8 cellular contexts compared by ENCODE assay signal in the genomic region with DNA sequence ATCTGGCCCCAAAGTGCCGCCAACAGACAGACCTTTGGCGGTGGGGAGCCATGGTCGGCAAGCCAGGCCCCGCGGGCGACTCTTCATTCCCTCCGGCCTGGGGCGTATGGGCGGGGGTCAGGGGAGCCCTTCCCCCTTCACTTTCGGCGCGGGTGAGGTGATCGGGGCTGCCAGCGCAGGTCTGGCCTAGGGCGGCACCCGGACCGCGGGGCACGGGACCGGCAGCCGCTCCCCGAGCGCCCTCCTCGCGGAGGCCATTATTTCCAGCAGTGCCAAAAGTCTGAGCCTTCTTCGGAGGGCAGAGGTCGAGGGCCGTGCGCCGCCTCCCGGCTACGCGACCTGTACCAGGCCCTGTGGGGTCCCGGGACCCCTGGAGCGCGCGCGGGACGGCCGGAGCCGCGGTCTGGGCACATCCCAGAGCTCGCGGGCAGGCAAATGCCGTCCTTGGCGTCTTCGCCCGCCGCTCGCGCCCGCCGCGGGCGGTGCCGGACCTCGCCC. TPM values are rescaled to one million over a fixed set of nuclear protein-coding genes. Genes with fewer than 3 reads are reported as not detected.
DNase-seq lines count a peak whose midpoint lies in the region; ATAC-seq and TF ChIP-seq lines count a peak whose summit lies in the region.

No MANE protein-coding gene starts in this region.

- intact Hi-C loops in left cardiac atrium (cut with DNase I): loop anchor here in 1 of 2 donors (5.0 to 10.0 kb wide), 2 partner anchors 82 to 200 kb away; no protein-coding TSS in a partner anchor

- peak overlapping the region; percentile 97 for H3K4me3 Mint-ChIP-seq in HFFc6

- H3K36me3 Mint-ChIP-seq in HFFc6 (ENCODE audit: low read depth): peaks cover 5% of the 10 kb centered on the region
- H3K36me3 Mint-ChIP-seq in activated naive CD4-positive, alpha-beta T cell treated with anti-CD3 and anti-CD28 coated beads, Interleukin-2, amount 50 U/mL, for 72 hours: peaks cover 0 to 5% of the 10 kb centered on the region in 2 donors

- 0 out of 2 replicates have a peak, but pooled peaks cover 2% of the 10 kb centered on the region for H3K27me3 Mint-ChIP-seq in HFFc6 (ENCODE audit: insufficient read depth)

- peak overlapping the region; percentile 95 for H3K27ac Mint-ChIP-seq in HFFc6
- peak overlapping the region; percentile 90 for H3K27ac Mint-ChIP-seq in activated naive CD4-positive, alpha-beta T cell treated with anti-CD3 and anti-CD28 coated beads, Interleukin-2, amount 50 U/mL, for 72 hours

- TF ChIP-seq CTCF in HFFc6 (IDR thresholded peaks at IDR 0.05) (no peak), retinal pigment epithelial cell (conservative IDR thresholded peaks at IDR 0.05; ENCODE audit: low read depth, low read length) (no peak)

- no peaks in the 10 kb centered on the region for H3K9me3 Mint-ChIP-seq in HFFc6
- no peaks in the 10 kb centered on the region for H3K9me3 Mint-ChIP-seq in activated naive CD4-positive, alpha-beta T cell treated with anti-CD3 and anti-CD28 coated beads, Interleukin-2, amount 50 U/mL, for 72 hours

- H3K4me1 Mint-ChIP-seq in HFFc6 (ENCODE audit: low read depth): peaks cover 6% of the 10 kb centered on the region

- DNase-seq in NCI-H524 (lab: John Stamatoyannopoulos, UW) (peak; percentile 17 to 59), NCI-H524 treated with DMSO at 0.1 percent for 48 hours (lab: John Stamatoyannopoulos, UW) (no peak), HFFc6 (no peak), NCI-H146 treated with DMSO at 0.1 percent for 48 hours (lab: John Stamatoyannopoulos, UW; ENCODE audit: unreplicated experiment) (peak; percentile 31), left cardiac atrium (no peak), retinal pigment epithelial cell (ENCODE audit: low read depth) (no peak), NCI-H2196 (lab: John Stamatoyannopoulos, UW; ENCODE audit: unreplicated experiment) (no peak)
- peak; percentile 24 to 56 for DNase-seq in activated naive CD4-positive, alpha-beta T cell treated with anti-CD3 and anti-CD28 coated beads, Interleukin-2, amount 50 U/mL, for 72 hours (ENCODE audit: low spot score in 2 of 2)

- peak overlapping the region; percentile 79 for H3K4me3 ChIP-seq in retinal pigment epithelial cell (ENCODE audit: low read length)

- ATAC-seq in activated naive CD4-positive, alpha-beta T cell treated with anti-CD3 and anti-CD28 coated beads, Interleukin-2, amount 50 U/mL, for 72 hours: peak; percentile 14 to 26
- ATAC-seq in left cardiac atrium: peak; percentile 32 to 41

RNA-seq across cellular contexts. Expression of gene KDM6A, which starts 0.6 kb away (rescaled TPM):
- total RNA-seq in HFFc6 (2021; fragmentation: NEBNext Ultra II Directional; extraction: Animal tissue kit (Norgen Biotek cat#: 25700)): 10 to 100 TPM in 2 of 6 experiments, 1 to 10 TPM in 4; 6.4 to 14.3 (median 9.0) TPM
- 10 to 100 TPM; 20.1 to 24.8 TPM for total RNA-seq in activated naive CD4-positive, alpha-beta T cell treated with anti-CD3 and anti-CD28 coated beads, Interleukin-2, amount 50 U/mL, for 72 hours
- total RNA-seq in left cardiac atrium: 10 to 100 TPM in 1 of 2 donors, 1 to 10 TPM in 1; 8.8 to 15.3 TPM

RNA-seq across cellular contexts. Expression of gene DUSP21, which starts 28.5 kb away (rescaled TPM):
- total RNA-seq in HFFc6 (2021; fragmentation: NEBNext Ultra II Directional; extraction: Animal tissue kit (Norgen Biotek cat#: 25700)): not detected
- total RNA-seq in activated naive CD4-positive, alpha-beta T cell treated with anti-CD3 and anti-CD28 coated beads, Interleukin-2, amount 50 U/mL, for 72 hours: not detected
- total RNA-seq in left cardiac atrium: not detected

Comparison
In these comparisons a context has a peak if more than half of its experiments do, and no peak if none do; other contexts are left out.
1. DNase-seq: peak in NCI-H524 (2 of 2), NCI-H146 treated with DMSO at 0.1 percent for 48 hours (single experiment) and activated naive CD4-positive, alpha-beta T cell treated with anti-CD3 and anti-CD28 coated beads, Interleukin-2, amount 50 U/mL, for 72 hours (2 of 2); none in NCI-H524 treated with DMSO at 0.1 percent for 48 hours (single experiment), HFFc6 (single experiment), left cardiac atrium (single experiment), retinal pigment epithelial cell (single experiment) and NCI-H2196 (single experiment).